Comparison of ENCODE assay signal across 2 cellular contexts in genomic region chrX:154541589-154541895, GRCh38.
A peak's percentile ranks its signal among the peaks of the same experiment; 100 is the strongest.
TF ChIP-seq lines count a peak whose summit lies in the region.

No MANE protein-coding gene starts in this region.

TF ChIP-seq in A549, 52 proteins besides CTCF, POLR2A, EP300 and RAD21:
- peak; percentile 26; the same call in 1 of the 2 replicates for TF ChIP-seq MYC (IDR thresholded peaks at IDR 0.05; ENCODE audit: borderline replicate concordance, low read length)
- peak; percentile 81; the same call in 1 of the 2 replicates for TF ChIP-seq HEYL (CRISPR knock-in tag; IDR thresholded peaks at IDR 0.05)
- TF ChIP-seq TP53 (CRISPR knock-in tag; IDR thresholded peaks at IDR 0.05) = 0 out of 2 replicates have a peak, but pooled peaks have one; percentile 33
- 0 out of 2 replicates have a peak, but pooled peaks have one; percentile 52 for TF ChIP-seq ZSCAN20 (CRISPR knock-in tag; IDR thresholded peaks at IDR 0.05)
- no peak for TF ChIP-seq JUN (IDR thresholded peaks at IDR 0.05)
- TF ChIP-seq EHF (CRISPR knock-in tag; IDR thresholded peaks at IDR 0.05) = no peak
- TF ChIP-seq FOXS1 (CRISPR knock-in tag; IDR thresholded peaks at IDR 0.05) = no peak
- TF ChIP-seq, protein P1, sequence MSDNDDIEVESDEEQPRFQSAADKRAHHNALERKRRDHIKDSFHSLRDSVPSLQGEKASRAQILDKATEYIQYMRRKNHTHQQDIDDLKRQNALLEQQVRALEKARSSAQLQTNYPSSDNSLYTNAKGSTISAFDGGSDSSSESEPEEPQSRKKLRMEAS (IDR thresholded peaks at IDR 0.05) = peak; percentile 85; the same call in 1 of the 2 replicates
- TF ChIP-seq, protein P2, sequence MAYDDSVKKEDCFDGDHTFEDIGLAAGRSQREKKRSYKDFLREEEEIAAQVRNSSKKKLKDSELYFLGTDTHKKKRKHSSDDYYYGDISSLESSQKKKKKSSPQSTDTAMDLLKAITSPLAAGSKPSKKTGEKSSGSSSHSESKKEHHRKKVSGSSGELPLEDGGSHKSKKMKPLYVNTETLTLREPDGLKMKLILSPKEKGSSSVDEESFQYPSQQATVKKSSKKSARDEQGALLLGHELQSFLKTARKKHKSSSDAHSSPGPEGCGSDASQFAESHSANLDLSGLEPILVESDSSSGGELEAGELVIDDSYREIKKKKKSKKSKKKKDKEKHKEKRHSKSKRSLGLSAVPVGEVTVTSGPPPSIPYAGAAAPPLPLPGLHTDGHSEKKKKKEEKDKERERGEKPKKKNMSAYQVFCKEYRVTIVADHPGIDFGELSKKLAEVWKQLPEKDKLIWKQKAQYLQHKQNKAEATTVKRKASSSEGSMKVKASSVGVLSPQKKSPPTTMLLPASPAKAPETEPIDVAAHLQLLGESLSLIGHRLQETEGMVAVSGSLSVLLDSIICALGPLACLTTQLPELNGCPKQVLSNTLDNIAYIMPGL (CRISPR knock-in tag; IDR thresholded peaks at IDR 0.05; ENCODE audit: borderline replicate concordance) = 0 out of 2 replicates have a peak, but pooled peaks have one; percentile 5
- no peak for TF ChIP-seq ZFP36 (IDR thresholded peaks at IDR 0.05; ENCODE audit: borderline replicate concordance, partially characterized antibody)
- peak; percentile 19; the same call in 1 of the 2 replicates for TF ChIP-seq HOXB5 (CRISPR knock-in tag; IDR thresholded peaks at IDR 0.05)
- 0 out of 2 replicates have a peak, but pooled peaks have one; percentile 10 for TF ChIP-seq NPAS2 (CRISPR knock-in tag; IDR thresholded peaks at IDR 0.05; ENCODE audit: borderline replicate concordance)
- TF ChIP-seq HOXB13 (CRISPR knock-in tag; IDR thresholded peaks at IDR 0.05; ENCODE audit: low read depth) = peak; percentile 69; the same call in 1 of the 2 replicates
- TF ChIP-seq KDM5A (IDR thresholded peaks at IDR 0.05) = no peak
- peak; percentile 32; the same call in 1 of the 2 replicates for TF ChIP-seq E2F6 (IDR thresholded peaks at IDR 0.05; ENCODE audit: borderline replicate concordance, low read depth)

TF ChIP-seq in IMR-90, 13 proteins besides CTCF, POLR2A, EP300 and RAD21:
- no peak for TF ChIP-seq CHD1 (IDR thresholded peaks at IDR 0.05; ENCODE audit: low read depth, low read length)
- no peak for TF ChIP-seq NFE2L2 (IDR thresholded peaks at IDR 0.05; ENCODE audit: low read depth, low read length)
